21 cellular contexts compared by ENCODE assay signal in the genomic region with DNA sequence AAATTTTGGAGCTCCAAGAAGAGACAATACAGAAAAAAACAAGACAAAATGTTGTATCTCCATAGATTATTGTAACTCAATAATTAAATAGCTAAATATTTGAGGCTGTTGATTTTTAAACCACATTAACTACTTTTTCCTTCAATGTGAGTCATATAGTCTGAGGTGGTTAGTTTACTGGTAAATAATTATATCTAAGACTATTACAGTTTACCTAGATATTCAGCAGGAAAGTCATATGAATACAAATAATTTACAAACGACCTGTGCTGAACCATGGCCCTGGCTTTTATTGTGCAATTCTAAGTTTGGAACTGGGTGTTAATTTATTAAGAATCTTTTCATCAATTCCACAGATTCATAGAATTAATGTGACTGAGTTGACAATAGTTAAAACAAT.
"Had no signal": no experiment of that assay in that cellular context is flagged by ENCODE, and none has a peak within 500 bp of the region (broad histone marks: within the 10 kb centered on the region; RNA-seq: fewer than 3 reads in every experiment).

No MANE protein-coding gene starts in this region.

- H3K36me3 ChIP-seq: colonic mucosa, esophagus squamous epithelium, left lung, neutrophil, pancreas, right lobe of liver, suprapubic skin, transverse colon, upper lobe of right lung, uterus had no signal

- H3K27ac ChIP-seq: colonic mucosa, esophagus squamous epithelium, left lung, neutrophil, pancreas, right lobe of liver, suprapubic skin, transverse colon, upper lobe of right lung, uterus had no signal

- H3K27me3 ChIP-seq: colonic mucosa, esophagus squamous epithelium, pancreas, suprapubic skin, upper lobe of right lung, uterus had no signal

- H3K9me3 ChIP-seq: colonic mucosa, esophagus squamous epithelium, left lung, mucosa of descending colon, neutrophil, pancreas, right lobe of liver, suprapubic skin, transverse colon, upper lobe of right lung, uterus had no signal

- H3K4me3 ChIP-seq: colonic mucosa, esophagus squamous epithelium, left lung, mucosa of descending colon, pancreas, right lobe of liver, suprapubic skin, transverse colon, upper lobe of right lung, uterus had no signal

- H3K4me1 ChIP-seq: colonic mucosa, esophagus squamous epithelium, left lung, right lobe of liver, transverse colon, upper lobe of right lung, uterus had no signal

- DNase-seq: dermis blood vessel endothelial cell; effector memory CD4-positive, alpha-beta T cell; esophagus squamous epithelium; immature natural killer cell; left lung; naive B cell; right lobe of liver; stimulated activated CD4-positive, alpha-beta T cell treated with anti-CD3 and anti-CD28 coated beads, Interleukin-12 subunit alpha, Interleukin-12 subunit beta, amount 100 ng/mL, for 4 hours; stimulated activated CD4-positive, alpha-beta T cell treated with anti-CD3 and anti-CD28 coated beads, Interleukin-1b, Interleukin-23, amount 100 ng/mL, for 48 hours; stimulated activated CD4-positive, alpha-beta T cell treated with anti-CD3 and anti-CD28 coated beads, Interleukin-4, amount 100 ng/mL, for 1 hour; stimulated activated CD8-positive, alpha-beta memory T cell treated with anti-CD3 and anti-CD28 coated beads, Interleukin-4, amount 100 ng/mL, for 48 hours; stimulated activated naive CD4-positive, alpha-beta T cell; stimulated activated naive CD8-positive, alpha-beta T cell treated with anti-CD3 and anti-CD28 coated beads, Interleukin-15, amount 100 ng/mL, for 72 hours; transverse colon; upper lobe of right lung had no signal
